Comparison of ENCODE assay signal across 8 cellular contexts in genomic region chr6:29748391-29749352, GRCh38. TPM values are rescaled to one million over a fixed set of nuclear protein-coding genes. Genes with fewer than 3 reads are reported as not detected.
DNase-seq lines count a peak whose midpoint lies in the region; ATAC-seq and TF ChIP-seq lines count a peak whose summit lies in the region.

No MANE protein-coding gene starts in this region.

- peaks cover 41% of the 10 kb centered on the region for H3K4me1 Mint-ChIP-seq in activated B cell treated with CpG ODN at 0.5 μM for 24 hours

- ATAC-seq in activated B cell treated with CpG ODN at 0.5 μM for 24 hours (ENCODE audit: low read depth) = peak; percentile 82

- peak; percentile 43 for DNase-seq in GM12864 (ENCODE audit: low read depth)
- peak; percentile 52 for DNase-seq in NCI-H1105 treated with DMSO at 0.1 percent for 48 hours (lab: John Stamatoyannopoulos, UW)
- peak; percentile 76 for DNase-seq in activated B cell treated with CpG ODN at 0.5 μM for 24 hours
- DNase-seq in caudate nucleus (lab: John Stamatoyannopoulos, UW) = peak; percentile 10 to 94 (median 74)
- peak; percentile 96 for DNase-seq in islet precursor cell
- peak; percentile 81 for DNase-seq in stimulated activated CD4-positive, alpha-beta T cell treated with anti-CD3 and anti-CD28 coated beads, Interleukin-12 subunit alpha, Interleukin-12 subunit beta, amount 100 ng/mL, for 4 hours
- DNase-seq in NCI-H510A (lab: John Stamatoyannopoulos, UW) = no peak

- CTCF ChIA-PET in HEK293 (lab: Yijun Ruan, JAX) = interaction anchor here (0.6 to 8.9 kb wide), 10 partner anchors 14 to 98 kb away, joined by 3 to 127 read pairs (median 4); no protein-coding TSS in a partner anchor
- CTCF ChIA-PET in activated B cell treated with CpG ODN at 0.5 μM for 24 hours (lab: Charles Lee) = interaction anchor here (1.0 to 4.1 kb wide), 7 partner anchors 12 to 98 kb away, joined by 3 to 34 read pairs (median 5); no protein-coding TSS in a partner anchor

- peak overlapping the region; percentile 97 for H3K4me3 Mint-ChIP-seq in activated B cell treated with CpG ODN at 0.5 μM for 24 hours

- intact Hi-C loops in activated B cell treated with CpG ODN at 0.5 μM for 24 hours (cut with micrococcal nuclease) = loop anchor here (5.0 kb wide), 1 partner anchor 116 kb away; the partner anchor contains the start of gene GABBR1

- no peaks in the 10 kb centered on the region for H3K27me3 Mint-ChIP-seq in activated B cell treated with CpG ODN at 0.5 μM for 24 hours

- H3K27ac ChIP-seq in HEK293 (ENCODE audit: extremely low read depth, low read depth, low read length) (peak overlapping the region; percentile 54; the same call in 1 of the 2 replicates), caudate nucleus (ENCODE audit: low read depth, low read length) (peak overlapping the region; percentile 62)

- H3K4me3 ChIP-seq in GM12864 (ENCODE audit: low read depth, low read length) = peak overlapping the region; percentile 83
- H3K4me3 ChIP-seq in HEK293 (ENCODE audit: low read depth, low read length) = peak overlapping the region; percentile 79

- peaks cover 10% of the 10 kb centered on the region for H3K36me3 Mint-ChIP-seq in activated B cell treated with CpG ODN at 0.5 μM for 24 hours (ENCODE audit: low read depth)

- peak overlapping the region; percentile 76 for H3K27ac Mint-ChIP-seq in activated B cell treated with CpG ODN at 0.5 μM for 24 hours

- no peaks in the 10 kb centered on the region for H3K9me3 Mint-ChIP-seq in activated B cell treated with CpG ODN at 0.5 μM for 24 hours

- POLR2A ChIA-PET in HEK293 (lab: Yijun Ruan, JAX) = interaction anchor here (0.6 to 2.1 kb wide), 10 partner anchors 10 to 1042 kb away, joined by 3 to 11 read pairs (median 4); partner anchors contain the start of genes GABBR1 and TRIM26
- POLR2A ChIA-PET in activated B cell treated with CpG ODN at 0.5 μM for 24 hours (lab: Charles Lee) = interaction anchor here (0.5 to 3.0 kb wide), 13 partner anchors 10 to 866 kb away, joined by 3 to 17 read pairs (median 5); partner anchors contain the start of genes HLA-A, HLA-F and POLR1H

- peaks cover 5 to 22% of the 10 kb centered on the region in 2 experiments; a peak in 2 of 3 replicates for H3K36me3 ChIP-seq in HEK293 (ENCODE audit: control insufficient read depth in 2 of 2, insufficient read depth in 1 of 2, low read length in 2 of 2)

- H3K9me3 ChIP-seq in HEK293 (ENCODE audit: control insufficient read depth, insufficient read depth, low read depth, low read length) = no peaks in the 10 kb centered on the region

- peaks cover 5% of the 10 kb centered on the region; the same call in 1 of the 2 replicates for H3K4me1 ChIP-seq in HEK293 (ENCODE audit: control insufficient read depth, insufficient read depth, low read length)

- TF ChIP-seq CTCF in GM12864 (IDR thresholded peaks at IDR 0.05; ENCODE audit: low read depth, low read length, missing control alignments) (no peak), HEK293 (tag by site-specific recombination; IDR thresholded peaks at IDR 0.05) (no peak), activated B cell treated with CpG ODN at 0.5 μM for 24 hours (IDR thresholded peaks at IDR 0.05) (no peak)

TF ChIP-seq in HEK293, 187 proteins besides CTCF, POLR2A, EP300 and RAD21 (continues in another document):
- TF ChIP-seq ZNF157 (tag by site-specific recombination; IDR thresholded peaks at IDR 0.05) (no peak), KLF8 (tag by site-specific recombination; IDR thresholded peaks at IDR 0.05) (peak; percentile 54; the same call in 1 of the 2 replicates), PATZ1 (tag by site-specific recombination; IDR thresholded peaks at IDR 0.05) (0 out of 2 replicates have a peak, but pooled peaks have one; percentile 37), KLF7 (tag by site-specific recombination; IDR thresholded peaks at IDR 0.05; ENCODE audit: borderline replicate concordance) (0 out of 2 replicates have a peak, but pooled peaks have one; percentile 27), OVOL3 (tag by site-specific recombination; IDR thresholded peaks at IDR 0.05) (peak; percentile 20; the same call in 1 of the 2 replicates), ZNF2 (tag by site-specific recombination; IDR thresholded peaks at IDR 0.05) (0 out of 2 replicates have a peak, but pooled peaks have one; percentile 26), ZNF664 (tag by site-specific recombination; IDR thresholded peaks at IDR 0.05) (no peak), ZNF585B (tag by site-specific recombination; IDR thresholded peaks at IDR 0.05) (no peak), ZNF266 (tag by site-specific recombination; IDR thresholded peaks at IDR 0.05; ENCODE audit: low read depth) (no peak), ZNF473 (tag by site-specific recombination; IDR thresholded peaks at IDR 0.05) (no peak), ZNF530 (tag by site-specific recombination; IDR thresholded peaks at IDR 0.05; ENCODE audit: low read depth) (no peak), ZNF335 (tag by site-specific recombination; conservative IDR thresholded peaks at IDR 0.05) (peak; percentile 93), ZNF777 (tag by site-specific recombination; IDR thresholded peaks at IDR 0.05; ENCODE audit: borderline replicate concordance) (peak; percentile 57; the same call in 1 of the 2 replicates), ZNF558 (tag by site-specific recombination; IDR thresholded peaks at IDR 0.05) (no peak), ZBTB17 (tag by site-specific recombination; IDR thresholded peaks at IDR 0.05) (0 out of 2 replicates have a peak, but pooled peaks have one; percentile 16), KLF9 (tag by site-specific recombination; IDR thresholded peaks at IDR 0.05; ENCODE audit: low read depth) (0 out of 2 replicates have a peak, but pooled peaks have one; percentile 42), ZNF837 (tag by site-specific recombination; IDR thresholded peaks at IDR 0.05) (0 out of 2 replicates have a peak, but pooled peaks have one; percentile 33)
- TF ChIP-seq, protein P1, sequence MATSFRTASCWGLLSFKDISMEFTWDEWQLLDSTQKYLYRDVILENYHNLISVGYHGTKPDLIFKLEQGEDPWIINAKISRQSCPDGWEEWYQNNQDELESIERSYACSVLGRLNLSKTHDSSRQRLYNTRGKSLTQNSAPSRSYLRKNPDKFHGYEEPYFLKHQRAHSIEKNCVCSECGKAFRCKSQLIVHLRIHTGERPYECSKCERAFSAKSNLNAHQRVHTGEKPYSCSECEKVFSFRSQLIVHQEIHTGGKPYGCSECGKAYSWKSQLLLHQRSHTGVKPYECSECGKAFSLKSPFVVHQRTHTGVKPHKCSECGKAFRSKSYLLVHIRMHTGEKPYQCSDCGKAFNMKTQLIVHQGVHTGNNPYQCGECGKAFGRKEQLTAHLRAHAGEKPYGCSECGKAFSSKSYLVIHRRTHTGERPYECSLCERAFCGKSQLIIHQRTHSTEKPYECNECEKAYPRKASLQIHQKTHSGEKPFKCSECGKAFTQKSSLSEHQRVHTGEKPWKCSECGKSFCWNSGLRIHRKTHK (tag by site-specific recombination; IDR thresholded peaks at IDR 0.05) = no peak
- TF ChIP-seq, protein P2, sequence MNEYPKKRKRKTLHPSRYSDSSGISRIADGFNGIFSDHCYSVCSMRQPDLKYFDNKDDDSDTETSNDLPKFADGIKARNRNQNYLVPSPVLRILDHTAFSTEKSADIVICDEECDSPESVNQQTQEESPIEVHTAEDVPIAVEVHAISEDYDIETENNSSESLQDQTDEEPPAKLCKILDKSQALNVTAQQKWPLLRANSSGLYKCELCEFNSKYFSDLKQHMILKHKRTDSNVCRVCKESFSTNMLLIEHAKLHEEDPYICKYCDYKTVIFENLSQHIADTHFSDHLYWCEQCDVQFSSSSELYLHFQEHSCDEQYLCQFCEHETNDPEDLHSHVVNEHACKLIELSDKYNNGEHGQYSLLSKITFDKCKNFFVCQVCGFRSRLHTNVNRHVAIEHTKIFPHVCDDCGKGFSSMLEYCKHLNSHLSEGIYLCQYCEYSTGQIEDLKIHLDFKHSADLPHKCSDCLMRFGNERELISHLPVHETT (tag by site-specific recombination; IDR thresholded peaks at IDR 0.05) = no peak

RNA-seq across cellular contexts. Expression of gene HLA-F, which starts 25.4 kb away (rescaled TPM):
- total RNA-seq in activated B cell treated with CpG ODN at 0.5 μM for 24 hours = 726 and 736 TPM in 2 replicates
